ENCODE assay signal across 28 cellular contexts in the genomic region with DNA sequence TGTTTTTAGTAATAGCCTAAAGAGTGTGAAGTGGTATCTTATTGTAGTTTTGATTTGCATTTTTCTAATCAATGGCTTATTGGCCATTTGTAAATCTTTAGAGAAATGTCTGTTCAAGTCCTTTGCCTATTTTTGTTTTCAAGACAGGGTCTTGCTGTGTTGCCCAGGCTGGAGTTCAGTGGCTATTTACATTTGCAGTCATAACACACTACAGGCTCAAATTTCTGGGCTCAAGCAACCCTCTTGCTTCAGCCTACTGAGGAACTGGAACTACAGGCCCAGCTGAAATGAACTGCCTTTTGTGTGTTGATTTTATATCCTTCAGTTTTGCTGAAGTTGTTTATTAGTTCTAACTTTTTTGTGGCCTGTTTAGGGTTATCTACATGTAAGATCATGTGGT.
"Had no signal": no experiment of that assay in that cellular context is flagged by ENCODE, and none has a peak within 500 bp of the region (broad histone marks: within the 10 kb centered on the region; RNA-seq: fewer than 3 reads in every experiment).

No MANE protein-coding gene starts in this region.

- H3K4me1 ChIP-seq: colonic mucosa, esophagus muscularis mucosa, esophagus squamous epithelium, foreskin keratinocyte, gastrocnemius medialis, gastroesophageal sphincter, heart left ventricle, heart right ventricle had no signal

- H3K4me3 ChIP-seq: colonic mucosa, coronary artery, dorsolateral prefrontal cortex, esophagus muscularis mucosa, esophagus squamous epithelium, gastrocnemius medialis, gastroesophageal sphincter, heart left ventricle, heart right ventricle had no signal

- H3K27ac ChIP-seq: colonic mucosa, coronary artery, epithelial cell of prostate, esophagus muscularis mucosa, esophagus squamous epithelium, foreskin keratinocyte, gastrocnemius medialis, gastroesophageal sphincter, heart left ventricle, heart right ventricle had no signal

- H3K36me3 ChIP-seq: colonic mucosa, esophagus muscularis mucosa, esophagus squamous epithelium, gastrocnemius medialis, gastroesophageal sphincter, heart left ventricle, heart right ventricle had no signal

- FAIRE-seq: colon, endometrium, endothelial cell of umbilical vein, frontal cortex had no signal

- H3K27me3 ChIP-seq: colonic mucosa, dorsolateral prefrontal cortex, esophagus muscularis mucosa, esophagus squamous epithelium, gastrocnemius medialis, gastroesophageal sphincter, heart left ventricle, heart right ventricle had no signal

- H3K9me3 ChIP-seq: colonic mucosa, esophagus muscularis mucosa, esophagus squamous epithelium, gastrocnemius medialis had no signal

- ATAC-seq: effector memory CD8-positive, alpha-beta T cell; esophagus mucosa; foreskin keratinocyte; gastrocnemius medialis; gastroesophageal sphincter; heart left ventricle; heart right ventricle had no signal

- DNase-seq: colonic mucosa; cortex of kidney; dermis blood vessel endothelial cell; dorsolateral prefrontal cortex; effector CD4-positive, alpha-beta T cell; effector CD8-positive, alpha-beta T cell; effector memory CD4-positive, alpha-beta T cell; effector memory CD8-positive, alpha-beta T cell; endodermal cell; erythroblast; esophagus squamous epithelium; foreskin fibroblast; foreskin keratinocyte; foreskin melanocyte; gastrocnemius medialis; glutamatergic neuron; head of caudate nucleus; heart left ventricle; heart right ventricle had no signal
